In genomic region chr18:45826716-45827115, GRCh38 we compare ENCODE assay signal across 10 cellular contexts. TPM values are rescaled to one million over a fixed set of nuclear protein-coding genes. Genes with fewer than 3 reads are reported as not detected.
DNase-seq lines count a peak whose midpoint lies in the region; ATAC-seq and TF ChIP-seq lines count a peak whose summit lies in the region.
"Not testable (repeated sequence)": the region's sequence is repeated elsewhere in the genome, so short reads cannot be mapped to it uniquely, and the experiment has no call there.
"Had no signal": no experiment of that assay in that cellular context is flagged by ENCODE, and none has a peak within 500 bp of the region (broad histone marks: within the 10 kb centered on the region; RNA-seq: fewer than 3 reads in every experiment).

No MANE protein-coding gene starts in this region.

- not testable (repeated sequence) for H3K9me3 Mint-ChIP-seq in CD14-positive monocyte; chondrocyte (ENCODE audit: low read depth); stimulated activated memory B cell treated with anti-CD40 and anti-IgM and Interleukin-4, amounts not matched to agents 10 μg/mL and 1 μg/mL and 100 μg/mL, for 72 hours

- peak overlapping the region in 1 of 2 donors; percentile 30 for H3K4me3 Mint-ChIP-seq in CD14-positive monocyte
- H3K4me3 Mint-ChIP-seq in chondrocyte (ENCODE audit: unreplicated experiment); stimulated activated memory B cell treated with anti-CD40 and anti-IgM and Interleukin-4, amounts not matched to agents 10 μg/mL and 1 μg/mL and 100 μg/mL, for 72 hours: not testable (repeated sequence)

- not testable (repeated sequence) for H3K27me3 Mint-ChIP-seq in CD14-positive monocyte (ENCODE audit: low read depth in 3 of 3); chondrocyte (ENCODE audit: low read depth)
- peaks cover 22% of the 10 kb centered on the region for H3K27me3 Mint-ChIP-seq in stimulated activated memory B cell treated with anti-CD40 and anti-IgM and Interleukin-4, amounts not matched to agents 10 μg/mL and 1 μg/mL and 100 μg/mL, for 72 hours

- CTCF ChIA-PET in HEK293 (lab: Yijun Ruan, JAX): not testable (repeated sequence)

- not testable (repeated sequence) for H3K4me1 ChIP-seq in HEK293 (ENCODE audit: control insufficient read depth, insufficient read depth, low read length)
- peaks cover 28% of the 10 kb centered on the region for H3K4me1 ChIP-seq in cardiac muscle cell (ENCODE audit: low read depth)

- H3K27ac ChIP-seq in HEK293 (ENCODE audit: extremely low read depth, low read depth, low read length): not testable (repeated sequence)
- peak overlapping the region; percentile 96 for H3K27ac ChIP-seq in cardiac muscle cell

- not testable (repeated sequence) for ATAC-seq in stimulated activated memory B cell treated with anti-CD40 and anti-IgM and Interleukin-4, amounts not matched to agents 10 μg/mL and 1 μg/mL and 100 μg/mL, for 72 hours

- H3K36me3 Mint-ChIP-seq in CD14-positive monocyte; chondrocyte (ENCODE audit: low read depth); stimulated activated memory B cell treated with anti-CD40 and anti-IgM and Interleukin-4, amounts not matched to agents 10 μg/mL and 1 μg/mL and 100 μg/mL, for 72 hours: not testable (repeated sequence)

- not testable (repeated sequence) for H3K36me3 ChIP-seq in HEK293 (ENCODE audit: control insufficient read depth in 2 of 2, insufficient read depth in 1 of 2, low read length in 2 of 2); cardiac muscle cell

- POLR2A ChIA-PET in HEK293 (lab: Yijun Ruan, JAX): not testable (repeated sequence)

- not testable (repeated sequence) for H3K9me3 ChIP-seq in HEK293 (ENCODE audit: control insufficient read depth, insufficient read depth, low read depth, low read length); cardiac muscle cell (ENCODE audit: low read depth)

- not testable (repeated sequence) for H3K27me3 ChIP-seq in cardiac muscle cell

- intact Hi-C loops in CD14-positive monocyte (cut with micrococcal nuclease): not testable (repeated sequence)

- not testable (repeated sequence) for TF ChIP-seq CTCF in CD14-positive monocyte (IDR thresholded peaks at IDR 0.05); HEK293 (tag by site-specific recombination; IDR thresholded peaks at IDR 0.05); chondrocyte (IDR thresholded peaks at IDR 0.05); cardiac muscle cell (IDR thresholded peaks at IDR 0.05; ENCODE audit: low read depth, low read length)

- H3K27ac Mint-ChIP-seq in CD14-positive monocyte: peak overlapping the region; percentile 87 to 98 (median 93)
- H3K27ac Mint-ChIP-seq in chondrocyte (ENCODE audit: unreplicated experiment): peak overlapping the region; percentile 17
- H3K27ac Mint-ChIP-seq in stimulated activated memory B cell treated with anti-CD40 and anti-IgM and Interleukin-4, amounts not matched to agents 10 μg/mL and 1 μg/mL and 100 μg/mL, for 72 hours: peak overlapping the region; percentile 79

- peaks cover 58% of the 10 kb centered on the region for H3K4me1 Mint-ChIP-seq in CD14-positive monocyte
- peaks cover 17% of the 10 kb centered on the region for H3K4me1 Mint-ChIP-seq in chondrocyte (ENCODE audit: low read depth)
- H3K4me1 Mint-ChIP-seq in stimulated activated memory B cell treated with anti-CD40 and anti-IgM and Interleukin-4, amounts not matched to agents 10 μg/mL and 1 μg/mL and 100 μg/mL, for 72 hours: peaks cover 50% of the 10 kb centered on the region

- not testable (repeated sequence) for H3K4me3 ChIP-seq in HEK293 (ENCODE audit: low read depth, low read length); cardiac muscle cell

- DNase-seq in CD14-positive monocyte (ENCODE audit: low spot score); chondrocyte (ENCODE audit: low spot score); cardiac muscle cell (ENCODE audit: low read depth in 1 of 2, low spot score in 1 of 2): not testable (repeated sequence)
- DNase-seq in LHCN-M2 (ENCODE audit: low read depth) (peak; percentile 66), RPMI7951 (ENCODE audit: low read depth) (peak; percentile 32)

TF ChIP-seq in HEK293, 187 proteins besides CTCF, POLR2A, EP300 and RAD21:
- peak; percentile 45 for TF ChIP-seq ZNF157 (tag by site-specific recombination; IDR thresholded peaks at IDR 0.05)

RNA-seq across cellular contexts. Expression of gene SIGLEC15, which starts 1.2 kb away (rescaled TPM):
- 1 to 10 TPM; 7.8 to 9.9 TPM for polyA plus RNA-seq in CD14-positive monocyte
- total RNA-seq in LHCN-M2 (2014; rRNA removed): 2.9 and 5.0 TPM in 2 replicates
- 0.61 TPM for polyA plus RNA-seq in LHCN-M2 (2012)
- total RNA-seq in RPMI7951 (2014; rRNA removed; shearing (Covaris generic)): 49.3 and 65.7 TPM in 2 replicates
- 0.41 to 0.85 TPM (median 0.72 TPM) in 3 replicates for total RNA-seq in chondrocyte
- total RNA-seq in cardiac muscle cell: 4.2 TPM in 1 of 2 replicates, not detected in the other
- polyA plus RNA-seq in cardiac muscle cell: 0.62 TPM in 1 of 2 replicates, not detected in the other
- total RNA-seq: Caco-2; CD8-positive, alpha-beta T cell had no signal
- polyA plus RNA-seq: A549 had no signal

Comparison
In these comparisons a context has a peak if more than half of its experiments do, and no peak if none do; other contexts are left out.
1. H3K27ac Mint-ChIP-seq: peak in every context shown above with its lines; median percentile 93 in CD14-positive monocyte; 79 in stimulated activated memory B cell treated with anti-CD40 and anti-IgM and Interleukin-4, amounts not matched to agents 10 μg/mL and 1 μg/mL and 100 μg/mL, for 72 hours; 17 in chondrocyte.